In genomic region chr3:59812778-59813558, GRCh38 we compare ENCODE assay signal across 18 cellular contexts.
DNase-seq lines count a peak whose midpoint lies in the region; ATAC-seq and TF ChIP-seq lines count a peak whose summit lies in the region.
"Had no signal": no experiment of that assay in that cellular context is flagged by ENCODE, and none has a peak within 500 bp of the region (broad histone marks: within the 10 kb centered on the region; RNA-seq: fewer than 3 reads in every experiment).

No MANE protein-coding gene starts in this region.

- CTCF ChIA-PET in BJ (lab: Yijun Ruan, JAX) = interaction anchor here (0.9 to 1.9 kb wide), 5 partner anchors 42 to 988 kb away, joined by 3 to 5 read pairs (median 4); no protein-coding TSS in a partner anchor

- TF ChIP-seq CTCF in BJ (IDR thresholded peaks at IDR 0.05; ENCODE audit: insufficient read depth, low read depth, low read length) (peak; percentile 19; the same call in 1 of the 2 replicates), brain microvascular endothelial cell (IDR thresholded peaks at IDR 0.05; ENCODE audit: low read depth, low read length, missing control alignments) (peak; percentile 14), testis (IDR thresholded peaks at IDR 0.05) (no peak), stomach (IDR thresholded peaks at IDR 0.05) (no peak)

- TF ChIP-seq POLR2A in testis (IDR thresholded peaks at IDR 0.05) (no peak), stomach (IDR thresholded peaks at IDR 0.05) (no peak)

- no peak for TF ChIP-seq EP300 in stomach (IDR thresholded peaks at IDR 0.05)

- H3K4me3 ChIP-seq in BJ (ENCODE audit: low read depth, low read length) = no peak overlapping the region
- peak overlapping the region; percentile 11; the same call in 1 of the 2 replicates for H3K4me3 ChIP-seq in HUES48 (ENCODE audit: low read depth, low read length)
- H3K4me3 ChIP-seq in brain microvascular endothelial cell (ENCODE audit: low read depth, low read length) = no peak overlapping the region
- peak overlapping the region; percentile 26; the same call in 1 of the 2 replicates for H3K4me3 ChIP-seq in iPS-20b (ENCODE audit: low read length)
- no peak overlapping the region for H3K4me3 ChIP-seq in testis
- H3K4me3 ChIP-seq in stomach = no peak overlapping the region
- H3K4me3 ChIP-seq: coronary artery, lower lobe of right lung, psoas muscle had no signal

- H3K4me1 ChIP-seq in HUES48 (ENCODE audit: control insufficient read depth, insufficient read depth, low read length) = peaks cover 31% of the 10 kb centered on the region
- H3K4me1 ChIP-seq in iPS-20b (ENCODE audit: insufficient read depth, low read length) = peaks cover 30% of the 10 kb centered on the region
- H3K4me1 ChIP-seq in testis = peaks cover 9% of the 10 kb centered on the region
- H3K4me1 ChIP-seq in stomach = peaks cover 0 to 30% (median 15%) of the 10 kb centered on the region in 4 donors

- 67 to 72% methylated on average over 10 of the region's 10 CpGs for WGBS in testis, 2 donors
- 69 to 79% (median 76%) methylated on average over 10 of the region's 10 CpGs for WGBS in stomach, 5 donors

- no peak overlapping the region for H3K9ac ChIP-seq in HUES48 (ENCODE audit: low read depth, low read length)
- no peak overlapping the region for H3K9ac ChIP-seq in iPS-20b (ENCODE audit: low read depth, low read length)
- H3K9ac ChIP-seq: KMS-11 had no signal

- H3K36me3 ChIP-seq in BJ (ENCODE audit: control insufficient read depth, insufficient read depth, low read length) = no peaks in the 10 kb centered on the region
- no peaks in the 10 kb centered on the region for H3K36me3 ChIP-seq in HUES48 (ENCODE audit: control insufficient read depth, insufficient read depth, low read length)
- H3K36me3 ChIP-seq in brain microvascular endothelial cell (replicated peaks) = no peaks in the 10 kb centered on the region
- H3K36me3 ChIP-seq in iPS-20b (ENCODE audit: insufficient read depth, low read depth, low read length) = no peaks in the 10 kb centered on the region
- H3K36me3 ChIP-seq in testis (ENCODE audit: low read depth, missing control alignments) = no peaks in the 10 kb centered on the region
- no peaks in the 10 kb centered on the region for H3K36me3 ChIP-seq in stomach
- H3K36me3 ChIP-seq: lower lobe of right lung had no signal

- H3K27me3 ChIP-seq in BJ (ENCODE audit: control insufficient read depth, insufficient read depth, low read length) (no peaks in the 10 kb centered on the region), HUES48 (ENCODE audit: control insufficient read depth, insufficient read depth, low read length) (no peaks in the 10 kb centered on the region), brain microvascular endothelial cell (replicated peaks) (no peaks in the 10 kb centered on the region), iPS-20b (ENCODE audit: insufficient read depth, low read length) (no peaks in the 10 kb centered on the region), testis (no peaks in the 10 kb centered on the region), stomach (no peaks in the 10 kb centered on the region)

- in situ Hi-C loops in brain microvascular endothelial cell (cut with HindIII; ENCODE audit: low pct_ligation_motif_present, low sequenced_read_pairs) = no loop called here

- ATAC-seq in HG02981 (IDR thresholded peaks at IDR 0.05; ENCODE audit: unreplicated experiment) (no peak), HG03039 (IDR thresholded peaks at IDR 0.05; ENCODE audit: unreplicated experiment) (no peak)
- ATAC-seq: activated T-cell treated with anti-CD3 and anti-CD28 coated beads, Interleukin-2, amount 50 U/mL, for 4 hours; lower lobe of right lung; naive thymus-derived CD8-positive, alpha-beta T cell; psoas muscle had no signal

- peak overlapping the region; percentile 36 for H3K27ac ChIP-seq in HUES48 (ENCODE audit: low read depth, low read length)
- H3K27ac ChIP-seq in brain microvascular endothelial cell = no peak overlapping the region
- H3K27ac ChIP-seq in iPS-20b (ENCODE audit: low read length) = no peak overlapping the region
- H3K27ac ChIP-seq in testis = no peak overlapping the region
- peak overlapping the region in 1 of 5 donors; percentile 3 for H3K27ac ChIP-seq in stomach
- H3K27ac ChIP-seq: coronary artery, HL-60, KMS-11, lower lobe of right lung, psoas muscle had no signal

- intact Hi-C loops in testis (cut with DNase I; ENCODE audit: low total_unique reads) (no loop called here), stomach (cut with DNase I; ENCODE audit: low total_unique reads) (no loop called here)

- DNase-seq in BJ (ENCODE audit: low read depth) (no peak), brain microvascular endothelial cell (no peak), testis (no peak), stomach (no peak)
- DNase-seq: activated T-cell treated with anti-CD3 and anti-CD28 coated beads, Interleukin-2, amount 50 U/mL, for 4 hours; erythroblast; lower lobe of right lung; naive thymus-derived CD8-positive, alpha-beta T cell; NCI-H345; psoas muscle; T1000 had no signal

- no peaks in the 10 kb centered on the region for H3K9me3 ChIP-seq in HUES48 (ENCODE audit: control insufficient read depth, insufficient read depth, low read length)
- H3K9me3 ChIP-seq in iPS-20b (ENCODE audit: insufficient read depth, low read depth, low read length) = no peaks in the 10 kb centered on the region
- H3K9me3 ChIP-seq in testis = no peaks in the 10 kb centered on the region
- no peaks in the 10 kb centered on the region for H3K9me3 ChIP-seq in stomach
- H3K9me3 ChIP-seq: lower lobe of right lung, psoas muscle had no signal

- POLR2A ChIA-PET in BJ (lab: Charles Lee) = interaction anchor here (0.5 kb wide), 1 partner anchor 276 kb away, joined by 4 read pairs; no protein-coding TSS in a partner anchor

Comparison
In these comparisons a context has a peak if more than half of its experiments do, and no peak if none do; other contexts are left out.
1. H3K4me3 ChIP-seq: peak in HUES48 (single experiment) and iPS-20b (single experiment); none in BJ (single experiment), brain microvascular endothelial cell (single experiment), testis (0 of 2) and stomach (0 of 4).
2. CTCF ChIP-seq: peak in BJ (single experiment) and brain microvascular endothelial cell (single experiment); none in testis (0 of 3) and stomach (0 of 7).